ENCODE assay signal across 36 cellular contexts in genomic region chrX:31336419-31336818, GRCh38.
"Had no signal": no experiment of that assay in that cellular context is flagged by ENCODE, and none has a peak within 500 bp of the region (broad histone marks: within the 10 kb centered on the region; RNA-seq: fewer than 3 reads in every experiment).

No MANE protein-coding gene starts in this region.

- ATAC-seq: activated CD8-positive, alpha-beta T cell treated with anti-CD3 and anti-CD28 coated beads for 36 hours; activated naive CD4-positive, alpha-beta T cell treated with anti-CD3 and anti-CD28 coated beads, Interleukin-2, amount 50 U/mL, for 72 hours; activated T-cell treated with anti-CD3 and anti-CD28 coated beads, Interleukin-2, amount 50 U/mL, for 4 hours; activated T-cell treated with anti-CD3 and anti-CD28 coated beads, Interleukin-2, amount 50 U/mL, for 72 hours; activated T-helper 17 cell treated with anti-CD3 and anti-CD28 coated beads, Interleukin-2, amount 50 U/mL, for 72 hours; body of pancreas; T-cell; T-helper 17 cell had no signal

- H3K27ac ChIP-seq: adrenal gland, ascending aorta, body of pancreas, brain microvascular endothelial cell, VCaP had no signal

- H3K9me3 ChIP-seq: adrenal gland, ascending aorta, body of pancreas, breast epithelium had no signal

- H3K27ac Mint-ChIP-seq: activated B cell treated with CpG ODN at 0.5 μM for 24 hours; activated CD4-positive, alpha-beta memory T cell treated with anti-CD3 and anti-CD28 coated beads for 36 hours; activated CD4-positive, alpha-beta T cell treated with anti-CD3 and anti-CD28 coated beads, Interleukin-2, amount 10 ng/mL, durations not matched to agents 24 days and 14 days; activated CD8-positive, alpha-beta T cell treated with anti-CD3 and anti-CD28 coated beads for 36 hours; activated naive CD4-positive, alpha-beta T cell treated with anti-CD3 and anti-CD28 coated beads for 36 hours; activated naive CD4-positive, alpha-beta T cell treated with anti-CD3 and anti-CD28 coated beads, Interleukin-2, amount 50 U/mL, for 72 hours; activated naive CD8-positive, alpha-beta T cell treated with anti-CD3 and anti-CD28 coated beads for 36 hours; activated T-cell treated with anti-CD3 and anti-CD28 coated beads, Interleukin-2, amount 50 U/mL, for 72 hours; activated T-helper 1 cell treated with anti-CD3 and anti-CD28 coated beads, Interleukin-12 subunit alpha, Interleukin-12 subunit beta, Interleukin-2, Interleukin-4 antibody, amounts not matched to agents 30 ng/mL and 10 ng/mL and 1 ng/mL, durations not matched to agents 14 hours and 24 hours and 36 hours; activated T-helper 17 cell treated with anti-CD3 and anti-CD28 coated beads, Interleukin-2, amount 50 U/mL, for 72 hours; T-cell; T-helper 17 cell; T-helper 2 cell treated with Interferon-gamma antibody and Interleukin-4, amounts not matched to agents 5 μg/mL and 100 μg/mL, for 36 hours had no signal

- H3K4me1 ChIP-seq: adrenal gland, ascending aorta, body of pancreas, breast epithelium had no signal

- H3K4me3 Mint-ChIP-seq: activated B cell treated with CpG ODN at 0.5 μM for 24 hours; activated CD4-positive, alpha-beta memory T cell treated with anti-CD3 and anti-CD28 coated beads for 36 hours; activated CD4-positive, alpha-beta T cell treated with anti-CD3 and anti-CD28 coated beads, Interleukin-2, amount 10 ng/mL, durations not matched to agents 24 days and 14 days; activated CD8-positive, alpha-beta T cell treated with anti-CD3 and anti-CD28 coated beads for 36 hours; activated naive CD4-positive, alpha-beta T cell treated with anti-CD3 and anti-CD28 coated beads for 36 hours; activated naive CD8-positive, alpha-beta T cell treated with anti-CD3 and anti-CD28 coated beads for 36 hours; activated T-cell treated with anti-CD3 and anti-CD28 coated beads, Interleukin-2, amount 50 U/mL, for 4 hours; activated T-cell treated with anti-CD3 and anti-CD28 coated beads, Interleukin-2, amount 50 U/mL, for 72 hours; activated T-helper 1 cell treated with anti-CD3 and anti-CD28 coated beads, Interleukin-12 subunit alpha, Interleukin-12 subunit beta, Interleukin-2, Interleukin-4 antibody, amounts not matched to agents 30 ng/mL and 10 ng/mL and 1 ng/mL, durations not matched to agents 14 hours and 24 hours and 36 hours; activated T-helper 17 cell treated with anti-CD3 and anti-CD28 coated beads, Interleukin-2, amount 50 U/mL, for 72 hours; T-cell; T-helper 17 cell; T-helper 2 cell treated with Interferon-gamma antibody and Interleukin-4, amounts not matched to agents 5 μg/mL and 100 μg/mL, for 36 hours had no signal

- H3K27me3 Mint-ChIP-seq: activated B cell treated with CpG ODN at 0.5 μM for 24 hours; activated CD4-positive, alpha-beta memory T cell treated with anti-CD3 and anti-CD28 coated beads for 36 hours; activated naive CD8-positive, alpha-beta T cell treated with anti-CD3 and anti-CD28 coated beads for 36 hours; activated T-helper 17 cell treated with anti-CD3 and anti-CD28 coated beads, Interleukin-2, amount 50 U/mL, for 72 hours; T-helper 17 cell had no signal

- H3K36me3 ChIP-seq: adrenal gland, ascending aorta, brain microvascular endothelial cell, breast epithelium had no signal

- FAIRE-seq: TTC549 had no signal

- DNase-seq: activated B cell treated with CpG ODN at 0.5 μM for 24 hours; activated CD4-positive, alpha-beta memory T cell treated with anti-CD3 and anti-CD28 coated beads for 36 hours; activated CD4-positive, alpha-beta T cell treated with anti-CD3 and anti-CD28 coated beads for 4 hours; activated CD4-positive, alpha-beta T cell treated with anti-CD3 and anti-CD28 coated beads, Interleukin-2, amount 10 ng/mL, durations not matched to agents 24 days and 14 days; activated CD4-positive, alpha-beta T cell treated with anti-CD3 and anti-CD28 coated beads, Interleukin-2, amount 50 U/mL, for 1 hour; activated CD4-positive, alpha-beta T cell treated with anti-CD3 and anti-CD28 coated beads, Interleukin-2, amount 50 U/mL, for 4 hours; activated CD4-positive, CD25-positive, alpha-beta regulatory T cell treated with anti-CD3 and anti-CD28 coated beads, Interleukin-2, amount 50 U/mL, for 72 hours; activated CD8-positive, alpha-beta memory T cell treated with anti-CD3 and anti-CD28 coated beads, Interleukin-2, amount 50 U/mL, for 4 hours; activated CD8-positive, alpha-beta T cell treated with anti-CD3 and anti-CD28 coated beads for 36 hours; activated effector memory CD4-positive, alpha-beta T cell treated with anti-CD3 and anti-CD28 coated beads, Interleukin-2, amount 50 U/mL, for 16 hours; activated gamma-delta T cell treated with Interleukin-2 at 50 U/mL for 16 hours; activated naive CD4-positive, alpha-beta T cell; activated naive CD4-positive, alpha-beta T cell treated with anti-CD3 and anti-CD28 coated beads for 36 hours; activated naive CD4-positive, alpha-beta T cell treated with anti-CD3 and anti-CD28 coated beads, Interleukin-2, amount 50 U/mL, for 16 hours; activated naive CD8-positive, alpha-beta T cell treated with anti-CD3 and anti-CD28 coated beads for 36 hours; activated T-cell treated with anti-CD3 and anti-CD28 coated beads for 4 hours; activated T-cell treated with anti-CD3 and anti-CD28 coated beads, Interleukin-2, amount 50 U/mL, for 1 hour; activated T-cell treated with anti-CD3 and anti-CD28 coated beads, Interleukin-2, amount 50 U/mL, for 4 hours; activated T-cell treated with anti-CD3 and anti-CD28 coated beads, Interleukin-2, amount 50 U/mL, for 72 hours; adrenal gland; amygdala; anterior cingulate cortex; body of pancreas; brain microvascular endothelial cell; central memory CD4-positive, alpha-beta T cell; T-cell; T-helper 17 cell; T-helper 9 cell had no signal

- H3K27me3 ChIP-seq: adrenal gland, ascending aorta, body of pancreas, brain microvascular endothelial cell had no signal

- H3K4me1 Mint-ChIP-seq: activated B cell treated with CpG ODN at 0.5 μM for 24 hours; activated CD4-positive, alpha-beta T cell treated with anti-CD3 and anti-CD28 coated beads, Interleukin-2, amount 10 ng/mL, durations not matched to agents 24 days and 14 days; activated naive CD8-positive, alpha-beta T cell treated with anti-CD3 and anti-CD28 coated beads for 36 hours; activated T-helper 17 cell treated with anti-CD3 and anti-CD28 coated beads, Interleukin-2, amount 50 U/mL, for 72 hours; T-cell; T-helper 17 cell had no signal

- H3K4me3 ChIP-seq: adrenal gland, ascending aorta, body of pancreas, breast epithelium had no signal

- H3K9me3 Mint-ChIP-seq: activated B cell treated with CpG ODN at 0.5 μM for 24 hours; activated CD4-positive, alpha-beta memory T cell treated with anti-CD3 and anti-CD28 coated beads for 36 hours; activated CD4-positive, alpha-beta T cell treated with anti-CD3 and anti-CD28 coated beads, Interleukin-2, amount 10 ng/mL, durations not matched to agents 24 days and 14 days; activated CD8-positive, alpha-beta T cell treated with anti-CD3 and anti-CD28 coated beads for 36 hours; activated naive CD4-positive, alpha-beta T cell treated with anti-CD3 and anti-CD28 coated beads for 36 hours; activated naive CD4-positive, alpha-beta T cell treated with anti-CD3 and anti-CD28 coated beads, Interleukin-2, amount 50 U/mL, for 72 hours; activated naive CD8-positive, alpha-beta T cell treated with anti-CD3 and anti-CD28 coated beads for 36 hours; activated T-cell treated with anti-CD3 and anti-CD28 coated beads, Interleukin-2, amount 50 U/mL, for 4 hours; activated T-helper 1 cell treated with anti-CD3 and anti-CD28 coated beads, Interleukin-12 subunit alpha, Interleukin-12 subunit beta, Interleukin-2, Interleukin-4 antibody, amounts not matched to agents 30 ng/mL and 10 ng/mL and 1 ng/mL, durations not matched to agents 14 hours and 24 hours and 36 hours; activated T-helper 17 cell treated with anti-CD3 and anti-CD28 coated beads, Interleukin-2, amount 50 U/mL, for 72 hours; T-helper 2 cell treated with Interferon-gamma antibody and Interleukin-4, amounts not matched to agents 5 μg/mL and 100 μg/mL, for 36 hours had no signal

- H3K36me3 Mint-ChIP-seq: activated CD4-positive, alpha-beta memory T cell treated with anti-CD3 and anti-CD28 coated beads for 36 hours; activated naive CD4-positive, alpha-beta T cell treated with anti-CD3 and anti-CD28 coated beads, Interleukin-2, amount 50 U/mL, for 72 hours; activated naive CD8-positive, alpha-beta T cell treated with anti-CD3 and anti-CD28 coated beads for 36 hours; T-cell had no signal
